ENCODE assay signal across 8 cellular contexts in the genomic region with DNA sequence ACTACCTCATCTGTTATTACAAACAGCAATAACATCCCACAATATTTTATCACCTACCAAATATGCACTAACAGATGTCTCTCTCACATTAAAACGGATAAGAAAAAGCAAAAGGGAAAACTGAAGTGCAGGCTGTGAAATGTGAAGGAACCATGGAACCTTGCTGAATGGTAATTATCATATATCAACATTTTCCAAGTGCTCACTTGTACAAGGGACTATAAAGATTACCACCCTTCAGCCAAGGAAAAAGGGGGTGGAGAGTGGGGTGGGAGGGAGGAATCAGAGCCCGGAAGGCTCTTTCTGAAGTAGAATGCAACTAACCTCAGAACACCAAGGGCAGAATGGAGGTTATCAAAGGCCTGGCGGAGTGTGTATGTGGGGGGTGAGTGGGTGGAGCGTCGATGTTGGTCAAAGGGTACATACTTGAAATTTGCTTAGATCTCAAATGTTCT. TPM values are rescaled to one million over a fixed set of nuclear protein-coding genes. Genes with fewer than 3 reads are reported as not detected.
A peak's percentile ranks its signal among the peaks of the same experiment; 100 is the strongest.
DNase-seq lines count a peak whose midpoint lies in the region; TF ChIP-seq lines count a peak whose summit lies in the region.

No MANE protein-coding gene starts in this region.

- H2AFZ ChIP-seq in H9 (ENCODE audit: low read length) (no peak overlapping the region), SU-DHL-6 (ENCODE audit: low read depth, low read length, severe bottlenecking) (no peak overlapping the region)

- no peak overlapping the region for H3K27ac ChIP-seq in H9 (ENCODE audit: insufficient read length, low read depth, low read length)
- H3K27ac ChIP-seq in SU-DHL-6 (ENCODE audit: low read depth, low read length) = no peak overlapping the region

- H2BK120ac ChIP-seq in H9 (ENCODE audit: low read depth, low read length, poor library complexity, severe bottlenecking) = no peak overlapping the region

- H3K4me3 ChIP-seq in SU-DHL-6 (ENCODE audit: insufficient read depth, low read length, poor library complexity, severe bottlenecking) (peak overlapping the region; percentile 74), mononuclear cell (ENCODE audit: low read length) (peak overlapping the region; percentile 94)

- H3K36me3 Mint-ChIP-seq in H9 (ENCODE audit: insufficient read depth in 1 of 3, low read depth in 3 of 3) = peaks cover 5 to 34% (median 23%) of the 10 kb centered on the region in 3 experiments; a peak in 6 of 7 replicates
- H3K36me3 Mint-ChIP-seq in chondrocyte (ENCODE audit: low read depth) = no peaks in the 10 kb centered on the region

- H3K56ac ChIP-seq in H9 (ENCODE audit: insufficient read length, low read depth, low read length) = no peak overlapping the region

- no peak overlapping the region for H2BK5ac ChIP-seq in H9 (ENCODE audit: insufficient read length, low read length)

- no peak overlapping the region for H4K91ac ChIP-seq in H9 (ENCODE audit: insufficient read length, low read depth, low read length)

- no peak overlapping the region for H3K18ac ChIP-seq in H9 (ENCODE audit: insufficient read length, low read depth, low read length)

- H3K4me3 Mint-ChIP-seq in H9 (peak overlapping the region; percentile 84 to 91), chondrocyte (ENCODE audit: unreplicated experiment) (peak overlapping the region; percentile 92)

- no peak overlapping the region for H2BK20ac ChIP-seq in H9 (ENCODE audit: low read depth, low read length, poor library complexity, severe bottlenecking)

- no peak overlapping the region for H3K23ac ChIP-seq in H9 (ENCODE audit: insufficient read length, low read depth, low read length)

- no peak overlapping the region for H3K14ac ChIP-seq in H9 (ENCODE audit: insufficient read depth, low read length)

- no peaks in the 10 kb centered on the region for H3K79me1 ChIP-seq in H9 (ENCODE audit: insufficient read depth, low read depth, low read length, poor library complexity, severe bottlenecking)

- no peak overlapping the region for H2AK5ac ChIP-seq in H9 (ENCODE audit: insufficient read length, low read length)

- no CpG with 5 or more reads among the region's 5 CpGs for WGBS in H9 (ENCODE audit: extremely low coverage, insufficient read length, low lambda C conversion rate)

- no peak overlapping the region for H3K27ac Mint-ChIP-seq in H9
- H3K27ac Mint-ChIP-seq in chondrocyte (ENCODE audit: unreplicated experiment) = peak overlapping the region; percentile 86

- no peak overlapping the region for H3K4ac ChIP-seq in H9 (ENCODE audit: low read depth, low read length)

- H3K4me1 ChIP-seq in H9 (ENCODE audit: insufficient read depth, low read length) (no peaks in the 10 kb centered on the region; the same call in 1 of the 2 replicates), mononuclear cell (ENCODE audit: insufficient read depth, low read length) (peaks cover 31% of the 10 kb centered on the region)

- H3K27me3 Mint-ChIP-seq in H9 (ENCODE audit: low read depth) = peaks cover 6% of the 10 kb centered on the region
- H3K27me3 Mint-ChIP-seq in chondrocyte (ENCODE audit: low read depth) = no peaks in the 10 kb centered on the region

- H2BK15ac ChIP-seq in H9 (ENCODE audit: low read depth, low read length) = no peak overlapping the region

- H4K20me1 ChIP-seq in H9 (ENCODE audit: control insufficient read depth, insufficient read depth, insufficient read length) = no peaks in the 10 kb centered on the region
- no peaks in the 10 kb centered on the region for H4K20me1 ChIP-seq in SU-DHL-6 (ENCODE audit: low read depth, low read length)

- TF ChIP-seq CTCF in H9 (conservative IDR thresholded peaks at IDR 0.05) = no peak
- TF ChIP-seq CTCF in SU-DHL-6 (IDR thresholded peaks at IDR 0.05; ENCODE audit: insufficient read depth, low read length, poor library complexity, severe bottlenecking) = no peak
- TF ChIP-seq CTCF in chondrocyte (IDR thresholded peaks at IDR 0.05) = no peak

- H3K27me3 ChIP-seq in H9 (ENCODE audit: insufficient read depth, low read length) (no peaks in the 10 kb centered on the region), SU-DHL-6 (ENCODE audit: low read length) (no peaks in the 10 kb centered on the region), mononuclear cell (ENCODE audit: insufficient read depth, low read length) (no peaks in the 10 kb centered on the region)

- no peak overlapping the region for H4K5ac ChIP-seq in H9 (ENCODE audit: insufficient read length, low read depth, low read length)

- H3K4me1 Mint-ChIP-seq in H9 (peaks cover 10 to 13% of the 10 kb centered on the region in 2 experiments), chondrocyte (ENCODE audit: low read depth) (peaks cover 18% of the 10 kb centered on the region)

- H3K79me2 ChIP-seq in H9 (ENCODE audit: insufficient read depth, low read length) (no peaks in the 10 kb centered on the region; the same call in 1 of the 2 replicates), SU-DHL-6 (ENCODE audit: insufficient read depth, low read length) (peaks cover 37% of the 10 kb centered on the region)

- no peak overlapping the region for H2BK12ac ChIP-seq in H9 (ENCODE audit: insufficient read length, low read depth, low read length)

- H3K9ac ChIP-seq in H9 (ENCODE audit: extremely low read depth, insufficient read length, low read length) (no peak overlapping the region), SU-DHL-6 (ENCODE audit: low read length) (peak overlapping the region; percentile 86)

- H3K36me3 ChIP-seq in SU-DHL-6 (ENCODE audit: low read length) = no peaks in the 10 kb centered on the region; the same call in 1 of the 2 replicates

- H3F3A ChIP-seq in SU-DHL-6 (ENCODE audit: insufficient read depth) = no peaks in the 10 kb centered on the region

- peaks cover 4% of the 10 kb centered on the region for H3K23me2 ChIP-seq in H9 (ENCODE audit: insufficient read length, low read depth, low read length, poor library complexity, severe bottlenecking)

- no peak overlapping the region for H4K8ac ChIP-seq in H9 (replicated peaks; ENCODE audit: insufficient read length, low read depth, low read length)

- H3K4me2 ChIP-seq in H9 (ENCODE audit: insufficient read depth, insufficient read length, low read length) (peak overlapping the region; percentile 77), SU-DHL-6 (ENCODE audit: low read depth, low read length, poor library complexity, severe bottlenecking) (peak overlapping the region; percentile 83)

- H3K9me2 ChIP-seq in SU-DHL-6 (replicated peaks; ENCODE audit: insufficient read depth, low read length) = no peaks in the 10 kb centered on the region

- peaks cover 3 to 4% of the 10 kb centered on the region in 2 experiments; a peak in 4 of 5 replicates for H3K9me3 Mint-ChIP-seq in H9
- H3K9me3 Mint-ChIP-seq in chondrocyte (ENCODE audit: low read depth) = no peaks in the 10 kb centered on the region

- H3T11ph ChIP-seq in H9 (ENCODE audit: low read length) = no peak overlapping the region

- H3K9me3 ChIP-seq in H9 (ENCODE audit: control insufficient read depth, low read depth, low read length) = no peaks in the 10 kb centered on the region
- no peaks in the 10 kb centered on the region for H3K9me3 ChIP-seq in SU-DHL-6 (ENCODE audit: insufficient read depth, low read length)
- no peaks in the 10 kb centered on the region for H3K9me3 ChIP-seq in mononuclear cell (ENCODE audit: low read depth, low read length)

- DNase-seq in H9 (no peak), chondrocyte (ENCODE audit: low spot score) (no peak), SHP77 treated with DMSO at 0.1 percent for 48 hours (lab: John Stamatoyannopoulos, UW) (no peak), Kasumi-1 (lab: John Stamatoyannopoulos, UW) (no peak), superior temporal gyrus (ENCODE audit: extremely low spot score) (no peak), NCI-H2171 treated with DMSO at 0.1 percent for 48 hours (lab: John Stamatoyannopoulos, UW) (no peak)

RNA-seq across cellular contexts. Expression of a gene that starts 1.2 kb away (rescaled TPM):
- total RNA-seq in H9 (2021) (67.5 and 69.3 TPM in 2 replicates), chondrocyte (72.6 to 93.5 TPM (median 91.7 TPM) in 3 replicates), mononuclear cell (128 TPM)
